Comparison of ENCODE assay signal across 9 cellular contexts in the genomic region with DNA sequence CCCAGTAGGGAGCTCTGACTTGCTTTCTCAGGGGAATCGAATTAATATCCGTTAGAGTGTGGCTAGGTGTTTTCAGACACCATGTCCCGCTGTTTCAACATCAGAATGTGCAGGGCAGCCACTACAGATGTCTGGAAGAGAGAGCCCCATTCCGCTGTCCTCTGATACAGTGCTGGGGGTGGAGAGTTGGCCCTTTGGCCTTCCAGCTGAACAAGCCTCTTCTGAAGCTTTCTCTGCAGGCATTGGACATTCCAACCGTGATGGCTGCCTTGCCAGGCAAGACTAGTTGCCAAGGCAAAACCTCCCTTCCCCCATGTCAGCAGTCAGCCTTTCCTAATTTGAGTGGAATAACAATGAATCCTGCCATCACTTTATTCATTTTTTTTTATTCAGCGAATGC. TPM values are rescaled to one million over a fixed set of nuclear protein-coding genes. Genes with fewer than 3 reads are reported as not detected.
DNase-seq lines count a peak whose midpoint lies in the region; ATAC-seq and TF ChIP-seq lines count a peak whose summit lies in the region.
"Had no signal": no experiment of that assay in that cellular context is flagged by ENCODE, and none has a peak within 500 bp of the region (broad histone marks: within the 10 kb centered on the region; RNA-seq: fewer than 3 reads in every experiment).

No MANE protein-coding gene starts in this region.

- no peaks in the 10 kb centered on the region for H3K27me3 ChIP-seq in CD8-positive, alpha-beta memory T cell (ENCODE audit: insufficient read depth, low read length, poor library complexity, severe bottlenecking)
- no peaks in the 10 kb centered on the region for H3K27me3 ChIP-seq in MM.1S (replicated peaks; ENCODE audit: insufficient read depth, low read length)

- no peak overlapping the region for H3K9ac ChIP-seq in MM.1S (ENCODE audit: low read length)

- peaks cover 0 to 2% (median 1%) of the 10 kb centered on the region in 3 donors for H3K36me3 Mint-ChIP-seq in CD8-positive, alpha-beta memory T cell
- H3K36me3 Mint-ChIP-seq in nephron progenitor cell (ENCODE audit: low read depth), result peaks cover 10% of the 10 kb centered on the region

- H4K20me1 ChIP-seq in MM.1S (ENCODE audit: insufficient read depth, low read length), result no peaks in the 10 kb centered on the region

- no peaks in the 10 kb centered on the region for H3K9me2 ChIP-seq in MM.1S (replicated peaks; ENCODE audit: insufficient read depth, low read length)

- H3K9me3 ChIP-seq in CD8-positive, alpha-beta memory T cell (ENCODE audit: low read length), result no peaks in the 10 kb centered on the region
- no peaks in the 10 kb centered on the region for H3K9me3 ChIP-seq in MM.1S (replicated peaks; ENCODE audit: insufficient read depth, low read length)

- peak overlapping the region in 3 of 8 donors; percentile 36 to 70 (median 52) for H3K27ac Mint-ChIP-seq in CD8-positive, alpha-beta memory T cell
- peak overlapping the region; percentile 94 for H3K27ac Mint-ChIP-seq in nephron progenitor cell

- ATAC-seq in GM19467 (IDR thresholded peaks at IDR 0.05; ENCODE audit: unreplicated experiment), result no peak
- no peak for ATAC-seq in GM18909 (IDR thresholded peaks at IDR 0.05; ENCODE audit: poor library complexity, unreplicated experiment)

- no peaks in the 10 kb centered on the region for H3K27me3 Mint-ChIP-seq in CD8-positive, alpha-beta memory T cell
- H3K27me3 Mint-ChIP-seq in nephron progenitor cell (ENCODE audit: low read depth, poor library complexity), result peaks cover 11% of the 10 kb centered on the region

- POLR2A ChIA-PET in CD8-positive, alpha-beta memory T cell (lab: Charles Lee), result no interaction called here

- H3K27ac ChIP-seq in CD8-positive, alpha-beta memory T cell (ENCODE audit: low read depth, low read length), result no peak overlapping the region
- no peak overlapping the region for H3K27ac ChIP-seq in MM.1S (ENCODE audit: low read length)

- H3F3A ChIP-seq in MM.1S (ENCODE audit: insufficient read depth, low read length), result peaks cover 7% of the 10 kb centered on the region; the same call in 1 of the 2 replicates

- no peaks in the 10 kb centered on the region for H3K36me3 ChIP-seq in CD8-positive, alpha-beta memory T cell (ENCODE audit: insufficient read depth, low read length)
- no peaks in the 10 kb centered on the region for H3K36me3 ChIP-seq in MM.1S (replicated peaks; ENCODE audit: insufficient read depth, low read length)

- H3K4me1 Mint-ChIP-seq in CD8-positive, alpha-beta memory T cell, result peaks cover 13 to 27% (median 24%) of the 10 kb centered on the region in 3 donors
- peaks cover 75% of the 10 kb centered on the region for H3K4me1 Mint-ChIP-seq in nephron progenitor cell

- H2AFZ ChIP-seq in MM.1S (ENCODE audit: low read length), result no peak overlapping the region

- peak overlapping the region in 4 of 7 donors; percentile 12 to 93 (median 76) for H3K4me3 Mint-ChIP-seq in CD8-positive, alpha-beta memory T cell
- H3K4me3 Mint-ChIP-seq in nephron progenitor cell, result peak overlapping the region; percentile 96

- TF ChIP-seq CTCF in MM.1S (IDR thresholded peaks at IDR 0.05; ENCODE audit: low read length) (no peak), choroid plexus epithelial cell (conservative IDR thresholded peaks at IDR 0.05; ENCODE audit: low read depth, low read length) (no peak), nephron progenitor cell (IDR thresholded peaks at IDR 0.05) (no peak)

- no peak overlapping the region for H3K4me3 ChIP-seq in CD8-positive, alpha-beta memory T cell (ENCODE audit: low read length)
- peak overlapping the region; percentile 90; the same call in 1 of the 2 replicates for H3K4me3 ChIP-seq in MM.1S (ENCODE audit: low read length)
- no peak overlapping the region for H3K4me3 ChIP-seq in choroid plexus epithelial cell (ENCODE audit: low read depth, low read length)

- CTCF ChIA-PET in CD8-positive, alpha-beta memory T cell (lab: Charles Lee), result interaction anchor here (1.1 kb wide), 1 partner anchor 301 kb away, joined by 3 read pairs; no protein-coding TSS in a partner anchor

- H3K79me2 ChIP-seq in MM.1S (ENCODE audit: low read length), result peaks cover 20% of the 10 kb centered on the region

- H3K4me1 ChIP-seq in CD8-positive, alpha-beta memory T cell (ENCODE audit: insufficient read depth, low read length), result peaks cover 10% of the 10 kb centered on the region
- H3K4me1 ChIP-seq in MM.1S (ENCODE audit: low read length), result peaks cover 9% of the 10 kb centered on the region

- no peak for DNase-seq in CD8-positive, alpha-beta memory T cell
- DNase-seq in MM.1S, result no peak
- DNase-seq in choroid plexus epithelial cell (ENCODE audit: low read depth), result peak; percentile 35
- peak; percentile 22 for DNase-seq in nephron progenitor cell
- no peak for DNase-seq in NCI-H1417 (lab: John Stamatoyannopoulos, UW)
- DNase-seq in DMS79 (lab: John Stamatoyannopoulos, UW), result no peak
- DNase-seq: activated gamma-delta T cell had no signal

- peak overlapping the region; percentile 89; the same call in 1 of the 2 replicates for H3K4me2 ChIP-seq in MM.1S (ENCODE audit: low read depth, low read length)

- H3K9me3 Mint-ChIP-seq in CD8-positive, alpha-beta memory T cell, result no peaks in the 10 kb centered on the region
- H3K9me3 Mint-ChIP-seq in nephron progenitor cell, result no peaks in the 10 kb centered on the region

RNA-seq across cellular contexts. Expression of gene FAH, which starts 1.5 kb away (rescaled TPM):
- 10 to 100 TPM; 63.8 TPM for total RNA-seq in CD8-positive, alpha-beta memory T cell
- polyA plus RNA-seq in CD8-positive, alpha-beta memory T cell, result 4.8 TPM

Comparison
In these comparisons a context has a peak if more than half of its experiments do, and no peak if none do; other contexts are left out.
1. DNase-seq: peak in choroid plexus epithelial cell (single experiment) and nephron progenitor cell (single experiment); none in CD8-positive, alpha-beta memory T cell (0 of 5), MM.1S (single experiment), NCI-H1417 (0 of 3) and DMS79 (single experiment).